In genomic region chr4:91171217-91171616, GRCh38 we compare ENCODE assay signal across 22 cellular contexts.
DNase-seq lines count a peak whose midpoint lies in the region; ATAC-seq and TF ChIP-seq lines count a peak whose summit lies in the region.
"Had no signal": no experiment of that assay in that cellular context is flagged by ENCODE, and none has a peak within 500 bp of the region (broad histone marks: within the 10 kb centered on the region; RNA-seq: fewer than 3 reads in every experiment).

No MANE protein-coding gene starts in this region.

- H3K36me3 Mint-ChIP-seq in endothelial cell (ENCODE audit: low read depth, unreplicated experiment), result no peaks in the 10 kb centered on the region
- no peaks in the 10 kb centered on the region for H3K36me3 Mint-ChIP-seq in CD4-positive, alpha-beta T cell (ENCODE audit: low read depth)
- H3K36me3 Mint-ChIP-seq: CD14-positive monocyte, IgD-negative memory B cell had no signal

- ATAC-seq in CD4-positive, alpha-beta T cell (ENCODE audit: poor library complexity), result no peak
- no peak for ATAC-seq in GM19395 (IDR thresholded peaks at IDR 0.05; ENCODE audit: unreplicated experiment)

- H3K4me1 Mint-ChIP-seq in endothelial cell (ENCODE audit: unreplicated experiment), result no peaks in the 10 kb centered on the region
- no peaks in the 10 kb centered on the region for H3K4me1 Mint-ChIP-seq in CD4-positive, alpha-beta T cell (ENCODE audit: low read depth)
- H3K4me1 Mint-ChIP-seq: CD14-positive monocyte, IgD-negative memory B cell had no signal

- H3K27ac ChIP-seq in CD4-positive, alpha-beta T cell (ENCODE audit: low read depth, low read length), result no peak overlapping the region
- H3K27ac ChIP-seq: Peyer's patch, SK-N-MC had no signal

- no peaks in the 10 kb centered on the region for H3K9me3 Mint-ChIP-seq in endothelial cell (ENCODE audit: unreplicated experiment)
- H3K9me3 Mint-ChIP-seq in CD4-positive, alpha-beta T cell, result peaks cover 2% of the 10 kb centered on the region

- no peaks in the 10 kb centered on the region for H3K27me3 Mint-ChIP-seq in endothelial cell (ENCODE audit: unreplicated experiment)
- no peaks in the 10 kb centered on the region for H3K27me3 Mint-ChIP-seq in CD4-positive, alpha-beta T cell
- H3K27me3 Mint-ChIP-seq: IgD-negative memory B cell had no signal

- no peaks in the 10 kb centered on the region for H3K27me3 ChIP-seq in CD4-positive, alpha-beta T cell (ENCODE audit: control insufficient read depth, insufficient read depth, low read length)
- H3K27me3 ChIP-seq: Peyer's patch had no signal

- POLR2A ChIA-PET in CD4-positive, alpha-beta T cell (lab: Charles Lee), result interaction anchor here (0.7 kb wide), 1 partner anchor 30 kb away, joined by 3 read pairs; no protein-coding TSS in a partner anchor

- CTCF ChIA-PET in CD4-positive, alpha-beta T cell (lab: Charles Lee), result no interaction called here

- in situ Hi-C loops in astrocyte of the spinal cord (cut with HindIII; ENCODE audit: low sequenced_read_pairs), result no loop called here

- no peak overlapping the region for H3K4me3 ChIP-seq in astrocyte of the spinal cord (ENCODE audit: low read depth, low read length)
- H3K4me3 ChIP-seq: Peyer's patch, SK-N-MC had no signal

- TF ChIP-seq CTCF in astrocyte of the spinal cord (IDR thresholded peaks at IDR 0.05; ENCODE audit: low read depth, low read length), result no peak
- TF ChIP-seq CTCF in endothelial cell (IDR thresholded peaks at IDR 0.05; ENCODE audit: unreplicated experiment), result no peak
- TF ChIP-seq CTCF in CD4-positive, alpha-beta T cell (IDR thresholded peaks at IDR 0.05), result no peak

- DNase-seq in DMS53 (lab: John Stamatoyannopoulos, UW), result peak; percentile 76
- peak; percentile 15 to 28 for DNase-seq in Kasumi-1 (lab: John Stamatoyannopoulos, UW)
- DNase-seq in astrocyte of the spinal cord (ENCODE audit: low read depth, low spot score), result peak; percentile 13
- DNase-seq in kidney tubule cell (ENCODE audit: low spot score), result peak; percentile 10
- no peak for DNase-seq in endothelial cell (ENCODE audit: low spot score)
- DNase-seq in CD4-positive, alpha-beta T cell, result no peak
- DNase-seq: ACHN, AML-193, Caco-2, DMS79, H7, NCI-H1417 treated with DMSO at 0.1 percent for 48 hours, NCI-H1930, NCI-H2171 treated with DMSO at 0.1 percent for 48 hours, NCI-H446 treated with DMSO at 0.1 percent for 48 hours, NCI-H748 treated with DMSO at 0.1 percent for 48 hours, Peyer's patch, Right ventricle myocardium superior had no signal

- intact Hi-C loops in CD4-positive, alpha-beta T cell (cut with DNase I, micrococcal nuclease), result no loop called here

- no peak overlapping the region for H3K4me3 Mint-ChIP-seq in endothelial cell (ENCODE audit: unreplicated experiment)
- H3K4me3 Mint-ChIP-seq in CD4-positive, alpha-beta T cell, result no peak overlapping the region
- H3K4me3 Mint-ChIP-seq: CD14-positive monocyte, IgD-negative memory B cell had no signal

- H3K27ac Mint-ChIP-seq in endothelial cell (ENCODE audit: unreplicated experiment), result no peak overlapping the region
- no peak overlapping the region for H3K27ac Mint-ChIP-seq in CD4-positive, alpha-beta T cell
- H3K27ac Mint-ChIP-seq: CD14-positive monocyte, IgD-negative memory B cell had no signal

- H3K9me3 ChIP-seq in CD4-positive, alpha-beta T cell (ENCODE audit: control insufficient read depth, low read length), result no peaks in the 10 kb centered on the region
- H3K9me3 ChIP-seq: Peyer's patch had no signal

Comparison
In these comparisons a context has a peak if more than half of its experiments do, and no peak if none do; other contexts are left out.
1. DNase-seq: peak in DMS53 (single experiment), Kasumi-1 (2 of 2), astrocyte of the spinal cord (single experiment) and kidney tubule cell (single experiment); none in endothelial cell (single experiment) and CD4-positive, alpha-beta T cell (0 of 10).